10 cellular contexts compared by ENCODE assay signal in the genomic region with DNA sequence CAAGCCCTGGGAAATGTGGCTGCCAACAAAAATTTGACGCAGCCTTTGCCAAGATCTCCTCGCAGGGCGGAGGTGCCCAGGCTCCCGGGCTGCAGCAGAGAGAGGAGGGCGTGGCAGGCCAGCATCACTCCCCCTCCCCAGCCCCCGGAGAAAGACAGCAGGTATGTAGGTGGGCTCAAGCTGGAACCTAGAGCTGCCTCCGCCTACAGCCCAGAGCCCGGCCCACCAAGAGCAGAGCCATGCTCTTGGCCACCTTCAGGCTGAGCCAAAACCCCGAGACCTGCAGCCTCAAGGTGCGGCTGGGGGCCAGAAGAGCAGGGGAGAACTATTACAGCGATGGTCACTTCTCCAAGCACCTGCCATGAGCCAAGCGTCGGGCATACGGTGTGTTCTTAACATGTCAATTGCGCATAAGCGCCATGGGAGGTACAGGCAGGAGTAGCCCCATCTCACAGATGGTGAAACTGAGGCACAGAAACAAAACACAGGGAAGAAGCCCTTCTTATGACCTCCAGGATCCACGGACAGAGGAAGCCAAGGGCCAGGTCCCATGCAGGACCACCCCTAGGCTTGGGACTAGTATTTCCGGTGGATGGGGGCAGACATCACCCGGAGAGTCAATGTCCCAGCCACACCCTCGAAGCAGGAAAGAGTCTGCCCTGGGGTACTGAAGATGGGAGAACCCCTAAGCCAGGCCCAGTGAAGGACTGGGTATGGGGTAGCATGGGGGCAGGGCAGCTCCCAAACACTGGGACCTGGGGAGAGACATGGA.
DNase-seq lines count a peak whose midpoint lies in the region; ATAC-seq and TF ChIP-seq lines count a peak whose summit lies in the region.
"Had no signal": no experiment of that assay in that cellular context is flagged by ENCODE, and none has a peak within 500 bp of the region (broad histone marks: within the 10 kb centered on the region; RNA-seq: fewer than 3 reads in every experiment).

No MANE protein-coding gene starts in this region.

- H3K27me3 ChIP-seq in BLaER1 treated with 17β-estradiol and CSF1 and Interleukin-3, amounts not matched to agents 10 nM and 100 nM = no peaks in the 10 kb centered on the region
- H3K27me3 ChIP-seq in OCI-LY3 (ENCODE audit: low read depth, low read length) = no peaks in the 10 kb centered on the region
- H3K27me3 ChIP-seq in heart left ventricle = no peaks in the 10 kb centered on the region
- H3K27me3 ChIP-seq in gastrocnemius medialis = no peaks in the 10 kb centered on the region

- no peak overlapping the region for H2AFZ ChIP-seq in OCI-LY3 (ENCODE audit: low read depth, low read length)

- H3K4me1 ChIP-seq in BLaER1 treated with 17β-estradiol and CSF1 and Interleukin-3, amounts not matched to agents 10 nM and 100 nM = peaks cover 50 to 70% (median 67%) of the 10 kb centered on the region in 10 experiments
- H3K4me1 ChIP-seq in OCI-LY3 (ENCODE audit: low read length) = peaks cover 49% of the 10 kb centered on the region
- H3K4me1 ChIP-seq in heart left ventricle = peaks cover 9 to 57% (median 51%) of the 10 kb centered on the region in 12 donors
- peaks cover 40 to 43% of the 10 kb centered on the region in 2 donors for H3K4me1 ChIP-seq in gastrocnemius medialis

- peaks cover 0 to 9% (median 0%) of the 10 kb centered on the region in 11 experiments; a peak in 2 of 22 replicates for H3K9me3 ChIP-seq in BLaER1 treated with 17β-estradiol and CSF1 and Interleukin-3, amounts not matched to agents 10 nM and 100 nM (replicated peaks in 1 of 11)
- H3K9me3 ChIP-seq in OCI-LY3 (ENCODE audit: insufficient read depth, low read length) (no peaks in the 10 kb centered on the region), heart left ventricle (no peaks in the 10 kb centered on the region), gastrocnemius medialis (no peaks in the 10 kb centered on the region)

- H4K20me1 ChIP-seq in BLaER1 treated with 17β-estradiol and CSF1 and Interleukin-3, amounts not matched to agents 10 nM and 100 nM = peaks cover 84 to 99% (median 94%) of the 10 kb centered on the region in 11 experiments
- H4K20me1 ChIP-seq in OCI-LY3 (ENCODE audit: insufficient read depth, low read length) = peaks cover 20% of the 10 kb centered on the region

- H3K79me2 ChIP-seq in OCI-LY3 (ENCODE audit: low read length) = peaks cover 31% of the 10 kb centered on the region

- peak overlapping the region; percentile 93 to 100 (median 99) for H3K4me2 ChIP-seq in BLaER1 treated with 17β-estradiol and CSF1 and Interleukin-3, amounts not matched to agents 10 nM and 100 nM
- peak overlapping the region; percentile 96 for H3K4me2 ChIP-seq in OCI-LY3 (ENCODE audit: low read length)

- peak in 1 of 5 donors; percentile 36 for DNase-seq in heart left ventricle
- DNase-seq in gastrocnemius medialis = no peak
- DNase-seq in NCI-H2196 treated with DMSO at 0.1 percent for 48 hours (lab: John Stamatoyannopoulos, UW; ENCODE audit: unreplicated experiment) = no peak
- no peak for DNase-seq in amniotic stem cell (lab: John Stamatoyannopoulos, UW)
- DNase-seq in NCI-H1930 (lab: John Stamatoyannopoulos, UW) = no peak
- DNase-seq: NCI-H526 had no signal

- TF ChIP-seq CTCF in OCI-LY3 (IDR thresholded peaks at IDR 0.05; ENCODE audit: low read depth, low read length) (no peak), heart left ventricle (IDR thresholded peaks at IDR 0.05) (no peak), gastrocnemius medialis (IDR thresholded peaks at IDR 0.05 in 4 of 5, conservative IDR thresholded peaks at IDR 0.05 in 1 of 5) (no peak)

- intact Hi-C loops in heart left ventricle (cut with DNase I) (loop anchor here in 6 of 10 donors (5.0 to 10.0 kb wide), 6 partner anchors 34 to 306 kb away; partner anchors contain the start of gene NCOR2 (in 3 of the 6)), gastrocnemius medialis (cut with DNase I; ENCODE audit: low total_unique reads) (loop anchor here (5.0 kb wide), 1 partner anchor 309 kb away; no protein-coding TSS in a partner anchor)

- 64 to 95% (median 81%) methylated on average over 15 to 20 of the region's 20 CpGs for WGBS in heart left ventricle, 4 donors

- ATAC-seq in heart left ventricle (no peak), gastrocnemius medialis (no peak), HG02852 (IDR thresholded peaks at IDR 0.05; ENCODE audit: unreplicated experiment) (no peak)

- H3K9ac ChIP-seq in BLaER1 treated with 17β-estradiol and CSF1 and Interleukin-3, amounts not matched to agents 10 nM and 100 nM = peak overlapping the region in 9 of 11 experiments; percentile 68 to 82 (median 80); a peak in 16 of 22 replicates
- peak overlapping the region; percentile 81 for H3K9ac ChIP-seq in OCI-LY3 (ENCODE audit: low read length)

- H3K27ac ChIP-seq in BLaER1 treated with 17β-estradiol and CSF1 and Interleukin-3, amounts not matched to agents 10 nM and 100 nM = peak overlapping the region in 9 of 11 experiments; percentile 81 to 88 (median 84); a peak in 16 of 22 replicates
- peak overlapping the region; percentile 96 for H3K27ac ChIP-seq in OCI-LY3 (ENCODE audit: low read length)
- peak overlapping the region in 11 of 12 donors; percentile 70 to 91 (median 83) for H3K27ac ChIP-seq in heart left ventricle
- H3K27ac ChIP-seq in gastrocnemius medialis = peak overlapping the region; percentile 95 to 99 (median 98)
- H3K27ac ChIP-seq: C4-2B had no signal

- peaks cover 32 to 70% (median 58%) of the 10 kb centered on the region in 11 experiments for H3K36me3 ChIP-seq in BLaER1 treated with 17β-estradiol and CSF1 and Interleukin-3, amounts not matched to agents 10 nM and 100 nM
- H3K36me3 ChIP-seq in OCI-LY3 (replicated peaks; ENCODE audit: low read depth, low read length) (peaks cover 34% of the 10 kb centered on the region), heart left ventricle (peaks cover 0 to 67% (median 29%) of the 10 kb centered on the region in 9 donors), gastrocnemius medialis (no peaks in the 10 kb centered on the region)

- peak overlapping the region in 2 of 10 experiments; percentile 45 to 67; a peak in 1 of 20 replicates for H3K4me3 ChIP-seq in BLaER1 treated with 17β-estradiol and CSF1 and Interleukin-3, amounts not matched to agents 10 nM and 100 nM
- peak overlapping the region; percentile 86; the same call in 1 of the 2 replicates for H3K4me3 ChIP-seq in OCI-LY3 (ENCODE audit: low read length)
- H3K4me3 ChIP-seq in heart left ventricle = no peak overlapping the region
- peak overlapping the region in 1 of 4 donors; percentile 44 for H3K4me3 ChIP-seq in gastrocnemius medialis

- TF ChIP-seq POLR2A in heart left ventricle (IDR thresholded peaks at IDR 0.05) (no peak), gastrocnemius medialis (IDR thresholded peaks at IDR 0.05) (no peak)

- in situ Hi-C loops in gastrocnemius medialis (cut with MboI; ENCODE audit: low sequenced_read_pairs in 4 of 4) = loop anchor here in 1 of 4 donors (25.0 kb wide), 1 partner anchor 96 kb away; no protein-coding TSS in a partner anchor
